In genomic region chr10:10847313-10847712, GRCh38 we compare ENCODE assay signal across 28 cellular contexts.
"Had no signal": no experiment of that assay in that cellular context is flagged by ENCODE, and none has a peak within 500 bp of the region (broad histone marks: within the 10 kb centered on the region; RNA-seq: fewer than 3 reads in every experiment).

No MANE protein-coding gene starts in this region.

- H3K27me3 Mint-ChIP-seq: dendritic cell treated with granulocyte-macrophage colony-stimulating factor and Interleukin-4, amounts not matched to agents 40 ng/mL and 50 ng/mL, for 4 days had no signal

- H2AFZ ChIP-seq: hepatocyte had no signal

- H3K27ac Mint-ChIP-seq: activated naive CD4-positive, alpha-beta T cell treated with anti-CD3 and anti-CD28 coated beads for 36 hours; activated naive CD8-positive, alpha-beta T cell treated with anti-CD3 and anti-CD28 coated beads for 36 hours; activated T-helper 1 cell treated with anti-CD3 and anti-CD28 coated beads, Interleukin-12 subunit alpha, Interleukin-12 subunit beta, Interleukin-2, Interleukin-4 antibody, amounts not matched to agents 30 ng/mL and 10 ng/mL and 1 ng/mL, durations not matched to agents 14 hours and 24 hours and 36 hours; dendritic cell treated with granulocyte-macrophage colony-stimulating factor and Interleukin-4, amounts not matched to agents 40 ng/mL and 50 ng/mL, for 4 days; nephron; progenitor cell of endocrine pancreas; stimulated activated effector memory CD8-positive, alpha-beta T cell treated with anti-CD3 and anti-CD28 coated beads, Interleukin-12 subunit alpha, Interleukin-12 subunit beta, amount 100 ng/mL, for 72 hours; stimulated activated naive CD8-positive, alpha-beta T cell treated with anti-CD3 and anti-CD28 coated beads, Interleukin-15, Interleukin-2, amounts not matched to agents 100 ng/mL and 50 ng/mL, for 24 hours had no signal

- H3K4me3 ChIP-seq: adrenal gland, ascending aorta, hepatocyte, ovary, sigmoid colon, tibial artery had no signal

- ATAC-seq: activated CD4-positive, CD25-positive, alpha-beta regulatory T cell treated with anti-CD3 and anti-CD28 coated beads, Interleukin-2, amount 50 U/mL, for 24 hours; stimulated activated effector memory CD8-positive, alpha-beta T cell treated with anti-CD3 and anti-CD28 coated beads, Interleukin-12 subunit alpha, Interleukin-12 subunit beta, amount 100 ng/mL, for 72 hours had no signal

- DNase-seq: activated CD4-positive, alpha-beta T cell treated with anti-CD3 and anti-CD28 coated beads for 48 hours; activated CD4-positive, alpha-beta T cell treated with anti-CD3 and anti-CD28 coated beads, Interleukin-2, amount 50 U/mL, for 48 hours; activated CD8-positive, alpha-beta memory T cell treated with anti-CD3 and anti-CD28 coated beads, Interleukin-2, amount 50 U/mL, for 4 hours; activated effector memory CD4-positive, alpha-beta T cell treated with anti-CD3 and anti-CD28 coated beads, Interleukin-2, amount 50 U/mL, for 16 hours; activated naive CD4-positive, alpha-beta T cell treated with anti-CD3 and anti-CD28 coated beads for 36 hours; activated naive CD8-positive, alpha-beta T cell treated with anti-CD3 and anti-CD28 coated beads for 36 hours; activated T-cell treated with anti-CD3 and anti-CD28 coated beads, Interleukin-2, amount 50 U/mL, for 1 hour; adrenal gland; brain microvascular endothelial cell; effector CD8-positive, alpha-beta T cell; kidney; ovary; sigmoid colon; small intestine; stimulated activated CD4-positive, alpha-beta T cell treated with anti-CD3 and anti-CD28 coated beads, Interleukin-4, amount 100 ng/mL, for 24 hours; substantia nigra; tibial artery; WERI-Rb-1 had no signal

- H3K27ac ChIP-seq: adrenal gland, ascending aorta, brain microvascular endothelial cell, epithelial cell of prostate, hepatocyte, ovary, tibial artery, WERI-Rb-1 had no signal

- H3K4me1 Mint-ChIP-seq: activated naive CD8-positive, alpha-beta T cell treated with anti-CD3 and anti-CD28 coated beads for 36 hours; stimulated activated effector memory CD8-positive, alpha-beta T cell treated with anti-CD3 and anti-CD28 coated beads, Interleukin-12 subunit alpha, Interleukin-12 subunit beta, amount 100 ng/mL, for 72 hours had no signal

- H3K79me2 ChIP-seq: hepatocyte had no signal

- H3K27me3 ChIP-seq: adrenal gland, ascending aorta, brain microvascular endothelial cell, hepatocyte, ovary, sigmoid colon, tibial artery had no signal

- H3K4me3 Mint-ChIP-seq: activated naive CD4-positive, alpha-beta T cell treated with anti-CD3 and anti-CD28 coated beads for 36 hours; activated naive CD8-positive, alpha-beta T cell treated with anti-CD3 and anti-CD28 coated beads for 36 hours; activated T-helper 1 cell treated with anti-CD3 and anti-CD28 coated beads, Interleukin-12 subunit alpha, Interleukin-12 subunit beta, Interleukin-2, Interleukin-4 antibody, amounts not matched to agents 30 ng/mL and 10 ng/mL and 1 ng/mL, durations not matched to agents 14 hours and 24 hours and 36 hours; dendritic cell treated with granulocyte-macrophage colony-stimulating factor and Interleukin-4, amounts not matched to agents 40 ng/mL and 50 ng/mL, for 4 days; nephron; stimulated activated effector memory CD8-positive, alpha-beta T cell treated with anti-CD3 and anti-CD28 coated beads, Interleukin-12 subunit alpha, Interleukin-12 subunit beta, amount 100 ng/mL, for 72 hours; stimulated activated naive CD8-positive, alpha-beta T cell treated with anti-CD3 and anti-CD28 coated beads, Interleukin-15, Interleukin-2, amounts not matched to agents 100 ng/mL and 50 ng/mL, for 24 hours had no signal

- H3K9me3 Mint-ChIP-seq: activated naive CD4-positive, alpha-beta T cell treated with anti-CD3 and anti-CD28 coated beads for 36 hours; activated naive CD8-positive, alpha-beta T cell treated with anti-CD3 and anti-CD28 coated beads for 36 hours; activated T-helper 1 cell treated with anti-CD3 and anti-CD28 coated beads, Interleukin-12 subunit alpha, Interleukin-12 subunit beta, Interleukin-2, Interleukin-4 antibody, amounts not matched to agents 30 ng/mL and 10 ng/mL and 1 ng/mL, durations not matched to agents 14 hours and 24 hours and 36 hours; dendritic cell treated with granulocyte-macrophage colony-stimulating factor and Interleukin-4, amounts not matched to agents 40 ng/mL and 50 ng/mL, for 4 days; stimulated activated effector memory CD8-positive, alpha-beta T cell treated with anti-CD3 and anti-CD28 coated beads, Interleukin-12 subunit alpha, Interleukin-12 subunit beta, amount 100 ng/mL, for 72 hours; stimulated activated naive CD8-positive, alpha-beta T cell treated with anti-CD3 and anti-CD28 coated beads, Interleukin-15, Interleukin-2, amounts not matched to agents 100 ng/mL and 50 ng/mL, for 24 hours had no signal

- H3K9me3 ChIP-seq: adrenal gland, ascending aorta, ovary, sigmoid colon, tibial artery had no signal

- H3K4me2 ChIP-seq: hepatocyte had no signal

- H3K36me3 ChIP-seq: adrenal gland, ascending aorta, brain microvascular endothelial cell, ovary, sigmoid colon, tibial artery, WERI-Rb-1 had no signal
